In genomic region chr1:156623946-156624813, GRCh38 we compare ENCODE assay signal across 8 cellular contexts. TPM values are rescaled to one million over a fixed set of nuclear protein-coding genes. Genes with fewer than 3 reads are reported as not detected.
DNase-seq lines count a peak whose midpoint lies in the region; ATAC-seq and TF ChIP-seq lines count a peak whose summit lies in the region.

No MANE protein-coding gene starts in this region.

- no peak overlapping the region for H3K23ac ChIP-seq in IMR-90 (ENCODE audit: low read depth, low read length)

- H3K27ac Mint-ChIP-seq in stimulated activated naive CD8-positive, alpha-beta T cell treated with anti-CD3 and anti-CD28 coated beads, Interleukin-15, amount 100 ng/mL, for 72 hours: peak overlapping the region in 1 of 2 donors; percentile 72

- no peak overlapping the region for H2BK20ac ChIP-seq in IMR-90 (ENCODE audit: low read depth, low read length)

- H3K9ac ChIP-seq in IMR-90 (ENCODE audit: low read depth, low read length): no peak overlapping the region
- H3K9ac ChIP-seq in colonic mucosa (ENCODE audit: low read depth in 2 of 2, low read length in 2 of 2): peak overlapping the region in 1 of 2 donors; percentile 12

- peak overlapping the region; percentile 86 for H2AFZ ChIP-seq in IMR-90 (replicated peaks; ENCODE audit: low read length, poor library complexity)

- no peak overlapping the region for H4K91ac ChIP-seq in IMR-90 (ENCODE audit: insufficient read depth, low read depth, low read length)

- peak overlapping the region; percentile 58 to 78 for H3K4me3 Mint-ChIP-seq in stimulated activated naive CD8-positive, alpha-beta T cell treated with anti-CD3 and anti-CD28 coated beads, Interleukin-15, amount 100 ng/mL, for 72 hours

- no peak overlapping the region for H3K4ac ChIP-seq in IMR-90 (ENCODE audit: low read depth, low read length)

- peak; percentile 80 for ATAC-seq in IMR-90 (ENCODE audit: low read depth)
- peak; percentile 75 for ATAC-seq in stimulated activated naive CD8-positive, alpha-beta T cell treated with anti-CD3 and anti-CD28 coated beads, Interleukin-15, amount 100 ng/mL, for 72 hours

- no peak for TF ChIP-seq POLR2A in IMR-90 (IDR thresholded peaks at IDR 0.05; ENCODE audit: low read depth, low read length)
- no peak for TF ChIP-seq POLR2A in lower leg skin (IDR thresholded peaks at IDR 0.05)

- H4K8ac ChIP-seq in IMR-90 (ENCODE audit: low read depth in 2 of 2, low read length in 2 of 2): no peak overlapping the region

- no peaks in the 10 kb centered on the region for H3K9me1 ChIP-seq in IMR-90 (ENCODE audit: insufficient read depth, low read length)

- peak overlapping the region; percentile 90 for H3K4me2 ChIP-seq in IMR-90 (ENCODE audit: low read depth, low read length)

- POLR2A ChIA-PET in IMR-90 (lab: Charles Lee; ENCODE audit: unreplicated experiment): interaction anchor here (0.6 kb wide), 1 partner anchor 899 kb away, joined by 5 read pairs; no protein-coding TSS in a partner anchor

- H4K5ac ChIP-seq in IMR-90 (ENCODE audit: low read depth, low read length): no peak overlapping the region

- DNase-seq in COR-L47 (lab: John Stamatoyannopoulos, UW) (peak; percentile 61), IMR-90 (peak; percentile 24), T-helper 9 cell (peak; percentile 24), colonic mucosa (peak; percentile 35), lower leg skin (ENCODE audit: low spot score in 2 of 2) (peak in 1 of 2 donors; percentile 89), NK-92 (lab: John Stamatoyannopoulos, UW; ENCODE audit: unreplicated experiment) (no peak), mesenteric fat pad (ENCODE audit: low spot score) (no peak)
- peak in 1 of 2 donors; percentile 51 for DNase-seq in stimulated activated naive CD8-positive, alpha-beta T cell treated with anti-CD3 and anti-CD28 coated beads, Interleukin-15, amount 100 ng/mL, for 72 hours

- dilution Hi-C loops in IMR-90 (cut with HindIII; ENCODE audit: low sequenced_read_pairs, unreplicated experiment): no loop called here

- peak overlapping the region; percentile 88 for H2AK9ac ChIP-seq in IMR-90 (replicated peaks; ENCODE audit: low read depth, low read length, poor library complexity)

- H3K36me3 ChIP-seq in IMR-90 (ENCODE audit: control insufficient read depth, insufficient read depth, low read length) (no peaks in the 10 kb centered on the region), colonic mucosa (no peaks in the 10 kb centered on the region)

- CTCF ChIA-PET in IMR-90 (lab: Yijun Ruan, JAX): interaction anchor here (0.6 to 1.8 kb wide), 10 partner anchors 12 to 238 kb away, joined by 3 to 9 read pairs (median 4); no protein-coding TSS in a partner anchor

- H3K27ac ChIP-seq in IMR-90 (ENCODE audit: insufficient read depth, low read length): no peak overlapping the region
- H3K27ac ChIP-seq in colonic mucosa: no peak overlapping the region

- in situ Hi-C loops in IMR-90 (cut with MboI; ENCODE audit: low sequenced_read_pairs): loop anchor here (5.0 kb wide), 1 partner anchor 33 kb away; no protein-coding TSS in a partner anchor

- intact Hi-C loops in IMR-90 (cut with micrococcal nuclease) (no loop called here), colonic mucosa (cut with DNase I) (loop anchor here (10.0 kb wide), 1 partner anchor 241 kb away; the partner anchor contains the start of gene NTRK1), lower leg skin (cut with DNase I; ENCODE audit: low total_unique reads) (loop anchor here (5.0 kb wide), 1 partner anchor 33 kb away; no protein-coding TSS in a partner anchor)

- peaks cover 7% of the 10 kb centered on the region for H4K20me1 ChIP-seq in IMR-90 (ENCODE audit: insufficient read depth, low read length)

- TF ChIP-seq CTCF in IMR-90 (conservative IDR thresholded peaks at IDR 0.05; ENCODE audit: low read depth, low read length) (peak; percentile 42), colonic mucosa (IDR thresholded peaks at IDR 0.05) (peak; percentile 14), lower leg skin (IDR thresholded peaks at IDR 0.05) (no peak)

- WGBS in IMR-90 (ENCODE audit: extremely low coverage in 2 of 2, insufficient read length in 1 of 2), 2 experiments: 2% methylated on average over 37 of the region's 87 CpGs; no CpG with 5 or more reads in 1 of the 2 experiments
- WGBS in lower leg skin, 2 donors: 3% methylated on average over 49 to 57 of the region's 87 CpGs

- H3K9me3 ChIP-seq in IMR-90 (ENCODE audit: control insufficient read depth, insufficient read depth, low read length) (no peaks in the 10 kb centered on the region), colonic mucosa (no peaks in the 10 kb centered on the region)

- no peak for TF ChIP-seq RAD21 in IMR-90 (IDR thresholded peaks at IDR 0.05; ENCODE audit: low read length)

- no TSS peak for BruUV-seq in IMR-90 (replicated peaks; lab: Mats Ljungman, UMichigan)

- H2BK5ac ChIP-seq in IMR-90 (ENCODE audit: low read depth, low read length, poor library complexity, severe bottlenecking): no peak overlapping the region

- peaks cover 25% of the 10 kb centered on the region for H3K4me1 Mint-ChIP-seq in stimulated activated naive CD8-positive, alpha-beta T cell treated with anti-CD3 and anti-CD28 coated beads, Interleukin-15, amount 100 ng/mL, for 72 hours

- H2AK5ac ChIP-seq in IMR-90 (ENCODE audit: low read depth, low read length): no peak overlapping the region

- H2BK15ac ChIP-seq in IMR-90 (ENCODE audit: low read depth, low read length): no peak overlapping the region

- no peak overlapping the region for H3K56ac ChIP-seq in IMR-90 (ENCODE audit: extremely low read depth, insufficient read depth, low read length)

- H3K27me3 ChIP-seq in IMR-90 (ENCODE audit: control insufficient read depth, insufficient read depth, low read length) (peaks cover 66% of the 10 kb centered on the region), colonic mucosa (peaks cover 42% of the 10 kb centered on the region)

- H3K4me3 ChIP-seq in IMR-90 (ENCODE audit: insufficient read depth, low read depth, low read length) (peak overlapping the region; percentile 48; the same call in 1 of the 2 replicates), colonic mucosa (peak overlapping the region; percentile 23), lower leg skin (ENCODE audit: low read depth, poor library complexity, severe bottlenecking) (peak overlapping the region; percentile 7)

- H3K14ac ChIP-seq in IMR-90 (replicated peaks; ENCODE audit: low read depth, low read length): no peak overlapping the region

- H3K4me1 ChIP-seq in IMR-90 (ENCODE audit: control insufficient read depth, insufficient read depth, low read length) (peaks cover 4% of the 10 kb centered on the region), colonic mucosa (peaks cover 21% of the 10 kb centered on the region)

- H2BK120ac ChIP-seq in IMR-90 (ENCODE audit: low read depth, low read length): no peak overlapping the region

- peaks cover 80% of the 10 kb centered on the region for H3K27me3 Mint-ChIP-seq in stimulated activated naive CD8-positive, alpha-beta T cell treated with anti-CD3 and anti-CD28 coated beads, Interleukin-15, amount 100 ng/mL, for 72 hours

- H3K9me3 Mint-ChIP-seq in stimulated activated naive CD8-positive, alpha-beta T cell treated with anti-CD3 and anti-CD28 coated beads, Interleukin-15, amount 100 ng/mL, for 72 hours: no peaks in the 10 kb centered on the region

- H3K18ac ChIP-seq in IMR-90 (ENCODE audit: low read depth, low read length): no peak overlapping the region

- no peaks in the 10 kb centered on the region for H3K79me1 ChIP-seq in IMR-90 (ENCODE audit: low read depth in 1 of 2, low read length in 2 of 2)

TF ChIP-seq in IMR-90, 13 proteins besides CTCF, POLR2A, EP300 and RAD21:
- TF ChIP-seq RCOR1 (IDR thresholded peaks at IDR 0.05; ENCODE audit: insufficient replicate concordance, low read length) (no peak), SMC3 (IDR thresholded peaks at IDR 0.05; ENCODE audit: low read depth, low read length) (0 out of 2 replicates have a peak, but pooled peaks have one; percentile 27)
TF ChIP-seq in IMR-90: peak in this region for 1.

RNA-seq across cellular contexts. Expression of gene HAPLN2, which starts 5.0 kb away (rescaled TPM):
- total RNA-seq in IMR-90 (2012; rRNA removed) (not detected in 2 replicates), colonic mucosa (under 1 TPM in 1 of 2 donors, not detected in 1; 0.96 TPM), lower leg skin (1 to 10 TPM in 1 of 4 donors, under 1 TPM in 2, not detected in 1; 0.68 to 1.0 (median 0.80) TPM), mesenteric fat pad (0.35 TPM)
- not detected in 2 replicates for polyA plus RNA-seq in IMR-90 (2012; rRNA removed)
- 0.35 TPM in 1 of 2 replicates, not detected in the other for polyA plus RNA-seq in IMR-90 (2012; cell fraction: cytosol; rRNA removed)
- 0.20 and 0.21 TPM in 2 replicates for polyA plus RNA-seq in IMR-90 (2012; cell fraction: nucleus; rRNA removed; ENCODE audit: low replicate concordance)

RNA-seq across cellular contexts. Expression of gene BCAN, which starts 17.7 kb away (rescaled TPM):
- not detected in 2 replicates for total RNA-seq in IMR-90 (2012; rRNA removed)
- 0.07 TPM in 1 of 2 replicates, not detected in the other for polyA plus RNA-seq in IMR-90 (2012; rRNA removed)
- 0.04 and 0.11 TPM in 2 replicates for polyA plus RNA-seq in IMR-90 (2012; cell fraction: cytosol; rRNA removed)
- polyA plus RNA-seq in IMR-90 (2012; cell fraction: nucleus; rRNA removed; ENCODE audit: low replicate concordance): 0.05 TPM in 2 replicates
- total RNA-seq in colonic mucosa: under 1 TPM in 1 of 2 donors, not detected in 1; 0.37 TPM
- total RNA-seq in lower leg skin: 10 to 100 TPM; 21.9 to 50.1 (median 26.0) TPM
- total RNA-seq in mesenteric fat pad: 0.16 TPM

RNA-seq across cellular contexts. Expression of gene GPATCH4, which starts 22.9 kb away (rescaled TPM):
- total RNA-seq in IMR-90 (2012; rRNA removed) (30.8 and 41.8 TPM in 2 replicates), colonic mucosa (10 to 100 TPM; 12.3 to 31.3 TPM), lower leg skin (10 to 100 TPM in 3 of 4 donors, 1 to 10 TPM in 1; 10.0 to 18.5 (median 13.9) TPM), mesenteric fat pad (40.4 TPM)
- 26.6 and 32.6 TPM in 2 replicates for polyA plus RNA-seq in IMR-90 (2012; rRNA removed)
- polyA plus RNA-seq in IMR-90 (2012; cell fraction: cytosol; rRNA removed): 13.1 and 14.7 TPM in 2 replicates
- 16.3 and 33.1 TPM in 2 replicates for polyA plus RNA-seq in IMR-90 (2012; cell fraction: nucleus; rRNA removed; ENCODE audit: low replicate concordance)

RNA-seq across cellular contexts. Expression of gene NAXE, which starts 32.6 kb away (rescaled TPM):
- total RNA-seq in IMR-90 (2012; rRNA removed) (70.3 and 74.2 TPM in 2 replicates), colonic mucosa (10 to 100 TPM; 68.4 to 99.8 TPM), lower leg skin (10 to 100 TPM; 37.0 to 52.7 (median 45.8) TPM), mesenteric fat pad (55.1 TPM)
- polyA plus RNA-seq in IMR-90 (2012; rRNA removed): 60.6 and 61.0 TPM in 2 replicates
- polyA plus RNA-seq in IMR-90 (2012; cell fraction: cytosol; rRNA removed): 63.8 and 76.0 TPM in 2 replicates
- polyA plus RNA-seq in IMR-90 (2012; cell fraction: nucleus; rRNA removed; ENCODE audit: low replicate concordance): 25.3 and 30.2 TPM in 2 replicates

RNA-seq across cellular contexts. Expression of gene TTC24, which starts 44.7 kb away (rescaled TPM):
- not detected in 2 replicates for total RNA-seq in IMR-90 (2012; rRNA removed)
- polyA plus RNA-seq in IMR-90 (2012; rRNA removed): not detected in 2 replicates
- polyA plus RNA-seq in IMR-90 (2012; cell fraction: cytosol; rRNA removed): not detected in 2 replicates
- not detected in 2 replicates for polyA plus RNA-seq in IMR-90 (2012; cell fraction: nucleus; rRNA removed; ENCODE audit: low replicate concordance)
- not detected for total RNA-seq in colonic mucosa
- total RNA-seq in lower leg skin: under 1 TPM in 1 of 4 donors, not detected in 3; 0.19 TPM
- not detected for total RNA-seq in mesenteric fat pad

Comparison
In these comparisons a context has a peak if more than half of its experiments do, and no peak if none do; other contexts are left out.
1. DNase-seq: peak in COR-L47 (single experiment), IMR-90 (single experiment), T-helper 9 cell (single experiment) and colonic mucosa (single experiment); none in NK-92 (single experiment) and mesenteric fat pad (single experiment).
2. CTCF ChIP-seq: peak in IMR-90 (single experiment) and colonic mucosa (single experiment); none in lower leg skin (0 of 3).
3. RNA of gene BCAN, which starts 17.7 kb away (total RNA-seq): 21.9 to 50.1 TPM in lower leg skin; 0.37 TPM in colonic mucosa, 0.16 TPM in mesenteric fat pad (single experiment) and not detected in IMR-90; every median in the first group is over 10 times any median in the second.
4. Peak in every context shown above with its lines, with median percentiles within 50 percentile points of each other: H3K4me3 ChIP-seq.